In the genomic region with DNA sequence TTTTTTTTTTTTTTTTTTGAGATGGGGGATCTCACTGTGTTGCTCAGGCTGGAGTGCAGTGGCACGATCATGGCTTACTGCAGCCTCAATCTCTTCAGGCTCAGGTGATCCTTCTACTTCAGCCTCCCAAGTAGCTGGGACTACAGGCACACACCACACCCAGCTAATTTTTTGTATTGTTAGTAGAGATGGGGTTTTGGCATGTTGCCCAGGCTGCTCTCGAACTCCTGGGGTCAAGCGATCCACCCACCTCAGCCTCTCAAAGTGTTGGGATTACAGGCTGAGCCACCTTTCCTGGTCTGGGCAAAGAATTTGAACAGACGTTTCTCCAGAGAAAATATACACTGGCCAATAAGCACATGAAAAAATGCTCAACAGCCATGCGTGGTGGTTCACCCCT, we compare ENCODE assay signal across 19 cellular contexts. TPM values are rescaled to one million over a fixed set of nuclear protein-coding genes. Genes with fewer than 3 reads are reported as not detected.
A peak's percentile ranks its signal among the peaks of the same experiment; 100 is the strongest.
DNase-seq lines count a peak whose midpoint lies in the region; ATAC-seq and TF ChIP-seq lines count a peak whose summit lies in the region.
"Had no signal": no experiment of that assay in that cellular context is flagged by ENCODE, and none has a peak within 500 bp of the region (broad histone marks: within the 10 kb centered on the region; RNA-seq: fewer than 3 reads in every experiment).

No MANE protein-coding gene starts in this region.

- peaks cover 50% of the 10 kb centered on the region for H3K4me1 Mint-ChIP-seq in activated CD8-positive, alpha-beta T cell treated with anti-CD3 and anti-CD28 coated beads, Interleukin-2, amount 10 ng/mL, durations not matched to agents 7 days and 5 days (ENCODE audit: low read depth)
- H3K4me1 Mint-ChIP-seq in activated CD8-positive, alpha-beta T cell treated with anti-CD3 and anti-CD28 coated beads for 36 hours (ENCODE audit: low read depth) = peaks cover 33% of the 10 kb centered on the region
- H3K4me1 Mint-ChIP-seq in effector memory CD8-positive, alpha-beta T cell (ENCODE audit: low read depth in 2 of 2) = peaks cover 27 to 33% of the 10 kb centered on the region in 2 donors

- H4K20me1 ChIP-seq in PC-3 (ENCODE audit: low read length) = peaks cover 8% of the 10 kb centered on the region; the same call in 1 of the 2 replicates

- no peak overlapping the region for H3K4me3 Mint-ChIP-seq in activated CD8-positive, alpha-beta T cell treated with anti-CD3 and anti-CD28 coated beads, Interleukin-2, amount 10 ng/mL, durations not matched to agents 7 days and 5 days
- no peak overlapping the region for H3K4me3 Mint-ChIP-seq in activated CD8-positive, alpha-beta T cell treated with anti-CD3 and anti-CD28 coated beads for 36 hours
- H3K4me3 Mint-ChIP-seq in effector memory CD8-positive, alpha-beta T cell = no peak overlapping the region

- H3K27me3 ChIP-seq in PC-3 (ENCODE audit: low read length) (no peaks in the 10 kb centered on the region), aorta (ENCODE audit: control insufficient read depth in 1 of 2, insufficient read depth in 2 of 2, low read length in 1 of 2) (no peaks in the 10 kb centered on the region)

- no peaks in the 10 kb centered on the region for H3K27me3 Mint-ChIP-seq in activated CD8-positive, alpha-beta T cell treated with anti-CD3 and anti-CD28 coated beads, Interleukin-2, amount 10 ng/mL, durations not matched to agents 7 days and 5 days (ENCODE audit: low read depth)
- H3K27me3 Mint-ChIP-seq in activated CD8-positive, alpha-beta T cell treated with anti-CD3 and anti-CD28 coated beads for 36 hours = no peaks in the 10 kb centered on the region
- H3K27me3 Mint-ChIP-seq in effector memory CD8-positive, alpha-beta T cell = no peaks in the 10 kb centered on the region
- H3K27me3 Mint-ChIP-seq: CD8-positive, alpha-beta memory T cell had no signal

- H3K4me3 ChIP-seq in PC-3 (ENCODE audit: low read length) (no peak overlapping the region), aorta (ENCODE audit: low read length in 2 of 2) (no peak overlapping the region)
- H3K4me3 ChIP-seq: GM23248, HAP-1 had no signal

- H3K79me2 ChIP-seq in PC-3 (ENCODE audit: low read length) = peaks cover 32% of the 10 kb centered on the region

- POLR2A ChIA-PET in activated CD8-positive, alpha-beta T cell treated with anti-CD3 and anti-CD28 coated beads, Interleukin-2, amount 10 ng/mL, durations not matched to agents 7 days and 5 days (lab: Charles Lee) = interaction anchor here (1.2 to 5.5 kb wide), 2 partner anchors 13 to 18 kb away, joined by 4 to 75 read pairs; no protein-coding TSS in a partner anchor
- POLR2A ChIA-PET in activated CD8-positive, alpha-beta T cell treated with anti-CD3 and anti-CD28 coated beads for 36 hours (lab: Charles Lee) = interaction anchor here (0.7 to 6.0 kb wide), 2 partner anchors 13 to 39 kb away, joined by 3 to 119 read pairs; a partner anchor contains a TSS
- POLR2A ChIA-PET in PC-3 (lab: Charles Lee; ENCODE audit: unreplicated experiment) = no interaction called here

- H3F3A ChIP-seq in PC-3 (ENCODE audit: low read length, unreplicated experiment) = no peaks in the 10 kb centered on the region

- H3K27ac Mint-ChIP-seq in activated CD8-positive, alpha-beta T cell treated with anti-CD3 and anti-CD28 coated beads, Interleukin-2, amount 10 ng/mL, durations not matched to agents 7 days and 5 days = peak overlapping the region; percentile 53
- H3K27ac Mint-ChIP-seq in activated CD8-positive, alpha-beta T cell treated with anti-CD3 and anti-CD28 coated beads for 36 hours = no peak overlapping the region
- H3K27ac Mint-ChIP-seq in effector memory CD8-positive, alpha-beta T cell = peak overlapping the region; percentile 66 to 81

- WGBS in aorta, 2 donors = 81 to 86% methylated on average over 5 of the region's 5 CpGs

- H3K4me1 ChIP-seq in PC-3 (ENCODE audit: insufficient read depth, low read length) (peaks cover 19% of the 10 kb centered on the region), aorta (ENCODE audit: control insufficient read depth in 1 of 2, insufficient read depth in 2 of 2, low read length in 2 of 2) (no peaks in the 10 kb centered on the region)

- H3K36me3 Mint-ChIP-seq in activated CD8-positive, alpha-beta T cell treated with anti-CD3 and anti-CD28 coated beads, Interleukin-2, amount 10 ng/mL, durations not matched to agents 7 days and 5 days (ENCODE audit: low read depth) = peaks cover 32% of the 10 kb centered on the region
- peaks cover 25% of the 10 kb centered on the region for H3K36me3 Mint-ChIP-seq in activated CD8-positive, alpha-beta T cell treated with anti-CD3 and anti-CD28 coated beads for 36 hours (ENCODE audit: low read depth)
- H3K36me3 Mint-ChIP-seq in effector memory CD8-positive, alpha-beta T cell (ENCODE audit: insufficient read depth) = peaks cover 33% of the 10 kb centered on the region

- no peaks in the 10 kb centered on the region for H3K9me2 ChIP-seq in PC-3 (replicated peaks; ENCODE audit: low read length)

- no peak for TF ChIP-seq CTCF in activated CD8-positive, alpha-beta T cell treated with anti-CD3 and anti-CD28 coated beads for 36 hours (IDR thresholded peaks at IDR 0.05)
- no peak for TF ChIP-seq CTCF in PC-3 (conservative IDR thresholded peaks at IDR 0.05; ENCODE audit: low read depth, low read length)

- no peak overlapping the region for H3K4me2 ChIP-seq in PC-3 (ENCODE audit: low read length)

- H3K9me3 Mint-ChIP-seq in activated CD8-positive, alpha-beta T cell treated with anti-CD3 and anti-CD28 coated beads, Interleukin-2, amount 10 ng/mL, durations not matched to agents 7 days and 5 days (ENCODE audit: insufficient read depth) = no peaks in the 10 kb centered on the region
- no peaks in the 10 kb centered on the region for H3K9me3 Mint-ChIP-seq in activated CD8-positive, alpha-beta T cell treated with anti-CD3 and anti-CD28 coated beads for 36 hours
- H3K9me3 Mint-ChIP-seq in effector memory CD8-positive, alpha-beta T cell = no peaks in the 10 kb centered on the region
- H3K9me3 Mint-ChIP-seq: CD8-positive, alpha-beta memory T cell had no signal

- H3K27ac ChIP-seq in PC-3 (ENCODE audit: low read length) (no peak overlapping the region), aorta (ENCODE audit: low read depth in 1 of 2, low read length in 2 of 2) (no peak overlapping the region)
- H3K27ac ChIP-seq: GM23248 had no signal

- DNase-seq in activated CD8-positive, alpha-beta T cell treated with anti-CD3 and anti-CD28 coated beads, Interleukin-2, amount 10 ng/mL, durations not matched to agents 7 days and 5 days = no peak
- DNase-seq in activated CD8-positive, alpha-beta T cell treated with anti-CD3 and anti-CD28 coated beads for 36 hours = no peak
- peak; percentile 4 for DNase-seq in NCI-H1105 (lab: John Stamatoyannopoulos, UW)
- peak; percentile 65 for DNase-seq in NCI-H345 (lab: John Stamatoyannopoulos, UW)
- no peak for DNase-seq in effector memory CD8-positive, alpha-beta T cell
- no peak for DNase-seq in PC-3
- DNase-seq in aorta = no peak
- DNase-seq: C1 segment of cervical spinal cord; CD8-positive, alpha-beta memory T cell; GF-D8; GM23248; IMR-90; Kasumi-1; NCI-H1092 treated with DMSO at 0.1 percent for 48 hours; OCI-M1; SHP77 treated with DMSO at 0.1 percent for 48 hours; T-helper 1 cell; T1000 had no signal

- H3K36me3 ChIP-seq in PC-3 (ENCODE audit: low read depth, low read length) = peaks cover 10% of the 10 kb centered on the region; the same call in 1 of the 2 replicates
- H3K36me3 ChIP-seq in aorta (ENCODE audit: control insufficient read depth in 1 of 2, insufficient read depth in 2 of 2, low read length in 1 of 2) = no peaks in the 10 kb centered on the region

- H3K9ac ChIP-seq in PC-3 (ENCODE audit: low read length) = no peak overlapping the region
- H3K9ac ChIP-seq: GM23248 had no signal

- H2AFZ ChIP-seq in PC-3 (ENCODE audit: low read length) = no peak overlapping the region
- H2AFZ ChIP-seq: GM23248 had no signal

- H3K9me3 ChIP-seq in PC-3 (ENCODE audit: low read length) (no peaks in the 10 kb centered on the region), aorta (ENCODE audit: control insufficient read depth, low read length) (no peaks in the 10 kb centered on the region)
- H3K9me3 ChIP-seq: HAP-1 had no signal

- no TSS peak for BruUV-seq in PC-3 (replicated peaks; lab: Mats Ljungman, UMichigan)

- ATAC-seq in activated CD8-positive, alpha-beta T cell treated with anti-CD3 and anti-CD28 coated beads, Interleukin-2, amount 10 ng/mL, durations not matched to agents 7 days and 5 days = no peak
- no peak for ATAC-seq in activated CD8-positive, alpha-beta T cell treated with anti-CD3 and anti-CD28 coated beads for 36 hours
- no peak for ATAC-seq in effector memory CD8-positive, alpha-beta T cell (replicated peaks)
- ATAC-seq in PC-3 (no peak), aorta (ENCODE audit: low FRiP score) (no peak)

- CTCF ChIA-PET in activated CD8-positive, alpha-beta T cell treated with anti-CD3 and anti-CD28 coated beads, Interleukin-2, amount 10 ng/mL, durations not matched to agents 7 days and 5 days (lab: Charles Lee) = interaction anchor here (1.2 kb wide), 1 partner anchor 104 kb away, joined by 3 read pairs; no protein-coding TSS in a partner anchor
- CTCF ChIA-PET in activated CD8-positive, alpha-beta T cell treated with anti-CD3 and anti-CD28 coated beads for 36 hours (lab: Charles Lee) = interaction anchor here (0.8 kb wide), 1 partner anchor 13 kb away, joined by 3 read pairs; no protein-coding TSS in a partner anchor
- CTCF ChIA-PET in PC-3 (lab: Charles Lee) = interaction anchor here (0.6 kb wide), 1 partner anchor 87 kb away, joined by 14 read pairs; no protein-coding TSS in a partner anchor

- intact Hi-C loops in activated CD8-positive, alpha-beta T cell treated with anti-CD3 and anti-CD28 coated beads for 36 hours (cut with micrococcal nuclease) = loop anchor here (5.0 kb wide), 1 partner anchor 34 kb away; no protein-coding TSS in a partner anchor
- intact Hi-C loops in PC-3 (cut with micrococcal nuclease) (no loop called here), aorta (cut with DNase I) (loop anchor here in 1 of 2 donors (5.0 to 10.0 kb wide), 2 partner anchors 44 to 197 kb away; a partner anchor contains a TSS)

RNA-seq across cellular contexts. Expression of a gene that starts 2.9 kb away (rescaled TPM):
- 100 to 1,000 TPM; 177 to 181 TPM for total RNA-seq in activated CD8-positive, alpha-beta T cell treated with anti-CD3 and anti-CD28 coated beads, Interleukin-2, amount 10 ng/mL, durations not matched to agents 7 days and 5 days
- total RNA-seq in activated CD8-positive, alpha-beta T cell treated with anti-CD3 and anti-CD28 coated beads for 36 hours = 100 to 1,000 TPM; 175 to 178 TPM
- total RNA-seq in PC-3 (2014; rRNA removed) (77.8 and 124 TPM in 2 replicates), aorta (10 to 100 TPM; 85.0 to 99.7 TPM)
- 10 to 100 TPM; 18.9 to 80.1 TPM for polyA plus RNA-seq in aorta

RNA-seq across cellular contexts. Expression of a gene that starts 16.9 kb away (rescaled TPM):
- 10 to 100 TPM; 43.4 to 43.5 TPM for total RNA-seq in activated CD8-positive, alpha-beta T cell treated with anti-CD3 and anti-CD28 coated beads, Interleukin-2, amount 10 ng/mL, durations not matched to agents 7 days and 5 days
- 10 to 100 TPM; 28.2 to 32.6 TPM for total RNA-seq in activated CD8-positive, alpha-beta T cell treated with anti-CD3 and anti-CD28 coated beads for 36 hours
- total RNA-seq in PC-3 (2014; rRNA removed) (not detected in 2 replicates), aorta (1 to 10 TPM; 1.9 to 3.6 TPM)
- 1 to 10 TPM in 1 of 2 donors, not detected in 1; 1.2 TPM for polyA plus RNA-seq in aorta

RNA-seq across cellular contexts. Expression of a gene that starts 27.3 kb away (rescaled TPM):
- 100 to 1,000 TPM in 1 of 2 experiments, 10 to 100 TPM in 1; 87.3 to 101 TPM for total RNA-seq in activated CD8-positive, alpha-beta T cell treated with anti-CD3 and anti-CD28 coated beads, Interleukin-2, amount 10 ng/mL, durations not matched to agents 7 days and 5 days
- total RNA-seq in activated CD8-positive, alpha-beta T cell treated with anti-CD3 and anti-CD28 coated beads for 36 hours = 10 to 100 TPM; 70.9 TPM
- total RNA-seq in PC-3 (2014; rRNA removed) = 85.5 and 89.6 TPM in 2 replicates
- 1 to 10 TPM; 1.0 to 1.4 TPM for total RNA-seq in aorta
- polyA plus RNA-seq in aorta = under 1 TPM in 1 of 2 donors, not detected in 1; 0.10 TPM

RNA-seq across cellular contexts. Expression of a gene that starts 42.2 kb away (rescaled TPM):
- 10 to 100 TPM; 64.9 to 65.9 TPM for total RNA-seq in activated CD8-positive, alpha-beta T cell treated with anti-CD3 and anti-CD28 coated beads, Interleukin-2, amount 10 ng/mL, durations not matched to agents 7 days and 5 days
- total RNA-seq in activated CD8-positive, alpha-beta T cell treated with anti-CD3 and anti-CD28 coated beads for 36 hours = 10 to 100 TPM; 72.1 to 72.3 TPM
- total RNA-seq in PC-3 (2014; rRNA removed) (124 and 130 TPM in 2 replicates), aorta (10 to 100 TPM; 46.4 to 57.1 TPM)
- 10 to 100 TPM; 25.8 to 49.1 TPM for polyA plus RNA-seq in aorta

RNA-seq across cellular contexts. Expression of a gene that starts 42.5 kb away (rescaled TPM):
- total RNA-seq in activated CD8-positive, alpha-beta T cell treated with anti-CD3 and anti-CD28 coated beads, Interleukin-2, amount 10 ng/mL, durations not matched to agents 7 days and 5 days = 10 to 100 TPM; 31.8 to 34.2 TPM
- 10 to 100 TPM; 13.1 to 15.0 TPM for total RNA-seq in activated CD8-positive, alpha-beta T cell treated with anti-CD3 and anti-CD28 coated beads for 36 hours
- 31.9 and 33.9 TPM in 2 replicates for total RNA-seq in PC-3 (2014; rRNA removed)
- total RNA-seq in aorta = 10 to 100 TPM; 53.4 to 53.8 TPM
- 10 to 100 TPM in 1 of 2 donors, 1 to 10 TPM in 1; 8.3 to 23.4 TPM for polyA plus RNA-seq in aorta

Comparison
In these comparisons a context has a peak if more than half of its experiments do, and no peak if none do; other contexts are left out.
1. DNase-seq: peak in NCI-H1105 (single experiment) and NCI-H345 (single experiment); none in activated CD8-positive, alpha-beta T cell treated with anti-CD3 and anti-CD28 coated beads, Interleukin-2, amount 10 ng/mL, durations not matched to agents 7 days and 5 days (single experiment), activated CD8-positive, alpha-beta T cell treated with anti-CD3 and anti-CD28 coated beads for 36 hours (single experiment), effector memory CD8-positive, alpha-beta T cell (0 of 3), PC-3 (single experiment) and aorta (0 of 2).
2. RNA of a gene that starts 16.9 kb away (total RNA-seq): 43.4 to 43.5 TPM in activated CD8-positive, alpha-beta T cell treated with anti-CD3 and anti-CD28 coated beads, Interleukin-2, amount 10 ng/mL, durations not matched to agents 7 days and 5 days and 28.2 to 32.6 TPM in activated CD8-positive, alpha-beta T cell treated with anti-CD3 and anti-CD28 coated beads for 36 hours; 1.9 to 3.6 TPM in aorta and not detected in PC-3; every median in the first group is over 4 times any median in the second.
3. RNA of a gene that starts 27.3 kb away (total RNA-seq): 87.3 to 101 TPM in activated CD8-positive, alpha-beta T cell treated with anti-CD3 and anti-CD28 coated beads, Interleukin-2, amount 10 ng/mL, durations not matched to agents 7 days and 5 days, 85.5 to 89.6 TPM in PC-3 and 70.9 TPM in activated CD8-positive, alpha-beta T cell treated with anti-CD3 and anti-CD28 coated beads for 36 hours; 1.0 to 1.4 TPM in aorta; every median in the first group is over 10 times any median in the second.